Comparison of ENCODE assay signal across 9 cellular contexts in genomic region chr5:109865636-109866035, GRCh38.
A peak's percentile ranks its signal among the peaks of the same experiment; 100 is the strongest.
DNase-seq lines count a peak whose midpoint lies in the region; ATAC-seq and TF ChIP-seq lines count a peak whose summit lies in the region.
"Had no signal": no experiment of that assay in that cellular context is flagged by ENCODE, and none has a peak within 500 bp of the region (broad histone marks: within the 10 kb centered on the region; RNA-seq: fewer than 3 reads in every experiment).

No MANE protein-coding gene starts in this region.

- no peaks in the 10 kb centered on the region for H3K79me2 ChIP-seq in trophoblast cell (ENCODE audit: control insufficient read depth, insufficient read depth, low read length, poor library complexity)

- no peak overlapping the region for H2AK5ac ChIP-seq in trophoblast cell (ENCODE audit: low read length)

- DNase-seq in NCI-H1436 treated with DMSO at 0.1 percent for 48 hours (lab: John Stamatoyannopoulos, UW) (peak; percentile 82), cardiac fibroblast (ENCODE audit: low read depth in 2 of 2) (peak; percentile 90 to 98), trophoblast cell (peak; percentile 46 to 55), heart right ventricle (no peak), ecto neural progenitor cell (ENCODE audit: low spot score) (no peak)
- DNase-seq: activated CD4-positive, alpha-beta T cell treated with anti-CD3 and anti-CD28 coated beads, Interleukin-2, amount 50 U/mL, for 48 hours; upper lobe of left lung had no signal

- no peak overlapping the region for H3K9ac ChIP-seq in trophoblast cell (ENCODE audit: low read length)

- no CpG with 5 or more reads among the region's 2 CpGs for WGBS in trophoblast cell (ENCODE audit: extremely low coverage, insufficient coverage, insufficient read length)
- 79 to 90% methylated on average over 2 of the region's 2 CpGs for WGBS in heart right ventricle, 2 donors

- no peaks in the 10 kb centered on the region for H3K27me3 ChIP-seq in trophoblast cell (ENCODE audit: insufficient read depth, low read length)
- H3K27me3 ChIP-seq in heart right ventricle = no peaks in the 10 kb centered on the region
- H3K27me3 ChIP-seq: upper lobe of left lung had no signal

- H2BK120ac ChIP-seq in trophoblast cell (ENCODE audit: insufficient read depth, low read length, poor library complexity) = no peak overlapping the region

- H3K23ac ChIP-seq in trophoblast cell (ENCODE audit: low read length) = no peak overlapping the region

- H3K4ac ChIP-seq in trophoblast cell (ENCODE audit: low read depth, low read length) = no peak overlapping the region

- peak overlapping the region; percentile 23 for H2BK5ac ChIP-seq in trophoblast cell (ENCODE audit: low read depth, low read length, poor library complexity)

- H3K79me1 ChIP-seq in trophoblast cell (ENCODE audit: low read length) = peaks cover 4% of the 10 kb centered on the region

- intact Hi-C loops in heart right ventricle (cut with DNase I) = no loop called here

- no peak overlapping the region for H4K91ac ChIP-seq in trophoblast cell (ENCODE audit: low read depth, low read length)

- H4K8ac ChIP-seq in trophoblast cell (ENCODE audit: low read depth, low read length) = no peak overlapping the region

- H4K12ac ChIP-seq in trophoblast cell (ENCODE audit: low read depth, low read length) = no peak overlapping the region

- H3K27ac ChIP-seq in trophoblast cell (ENCODE audit: low read depth, low read length) (peak overlapping the region; percentile 75), heart right ventricle (no peak overlapping the region)
- H3K27ac ChIP-seq: upper lobe of left lung had no signal

- H3K4me1 ChIP-seq in trophoblast cell (ENCODE audit: control insufficient read depth in 1 of 2, insufficient read depth in 2 of 2, low read length in 2 of 2) (peaks cover 4 to 13% of the 10 kb centered on the region in 2 experiments), heart right ventricle (peaks cover 0 to 12% (median 0%) of the 10 kb centered on the region in 9 donors)
- H3K4me1 ChIP-seq: upper lobe of left lung had no signal

- H3K18ac ChIP-seq in trophoblast cell (ENCODE audit: low read length) = no peak overlapping the region

- H2AFZ ChIP-seq in trophoblast cell (ENCODE audit: insufficient read depth, low read length, poor library complexity) = no peak overlapping the region

- ATAC-seq in GM21367 (IDR thresholded peaks at IDR 0.05; ENCODE audit: unreplicated experiment) = peak; percentile 41
- no peak for ATAC-seq in heart right ventricle
- ATAC-seq in HG03280 (IDR thresholded peaks at IDR 0.05; ENCODE audit: unreplicated experiment) = no peak

- H3K36me3 ChIP-seq in trophoblast cell (ENCODE audit: control insufficient read depth in 1 of 2, insufficient read depth in 2 of 2, low read length in 2 of 2) = no peaks in the 10 kb centered on the region
- H3K36me3 ChIP-seq in heart right ventricle = peaks cover 0 to 72% (median 12%) of the 10 kb centered on the region in 9 donors

- H3K9me3 ChIP-seq in trophoblast cell (ENCODE audit: insufficient read depth, low read depth, low read length) (no peaks in the 10 kb centered on the region), heart right ventricle (no peaks in the 10 kb centered on the region)
- H3K9me3 ChIP-seq: upper lobe of left lung had no signal

- H3K14ac ChIP-seq in trophoblast cell (ENCODE audit: low read length) = no peak overlapping the region

- H3K4me3 ChIP-seq in cardiac fibroblast (replicated peaks in 1 of 2; ENCODE audit: low read depth in 2 of 2, low read length in 2 of 2) (no peak overlapping the region), trophoblast cell (ENCODE audit: low read depth, low read length) (no peak overlapping the region), heart right ventricle (no peak overlapping the region)
- H3K4me3 ChIP-seq: upper lobe of left lung had no signal

- no peak for TF ChIP-seq CTCF in cardiac fibroblast (IDR thresholded peaks at IDR 0.05; ENCODE audit: low read depth, low read length)
- no peak for TF ChIP-seq CTCF in heart right ventricle (IDR thresholded peaks at IDR 0.05)

- no peak overlapping the region for H2BK12ac ChIP-seq in trophoblast cell (ENCODE audit: low read length)

- no peak overlapping the region for H3K4me2 ChIP-seq in trophoblast cell (ENCODE audit: low read length)

Comparison
In these comparisons a context has a peak if more than half of its experiments do, and no peak if none do; other contexts are left out.
1. DNase-seq: peak in NCI-H1436 treated with DMSO at 0.1 percent for 48 hours (single experiment), cardiac fibroblast (2 of 2) and trophoblast cell (2 of 2); none in heart right ventricle (0 of 2) and ecto neural progenitor cell (single experiment).